1 cellular context compared by ENCODE assay signal in the genomic region with DNA sequence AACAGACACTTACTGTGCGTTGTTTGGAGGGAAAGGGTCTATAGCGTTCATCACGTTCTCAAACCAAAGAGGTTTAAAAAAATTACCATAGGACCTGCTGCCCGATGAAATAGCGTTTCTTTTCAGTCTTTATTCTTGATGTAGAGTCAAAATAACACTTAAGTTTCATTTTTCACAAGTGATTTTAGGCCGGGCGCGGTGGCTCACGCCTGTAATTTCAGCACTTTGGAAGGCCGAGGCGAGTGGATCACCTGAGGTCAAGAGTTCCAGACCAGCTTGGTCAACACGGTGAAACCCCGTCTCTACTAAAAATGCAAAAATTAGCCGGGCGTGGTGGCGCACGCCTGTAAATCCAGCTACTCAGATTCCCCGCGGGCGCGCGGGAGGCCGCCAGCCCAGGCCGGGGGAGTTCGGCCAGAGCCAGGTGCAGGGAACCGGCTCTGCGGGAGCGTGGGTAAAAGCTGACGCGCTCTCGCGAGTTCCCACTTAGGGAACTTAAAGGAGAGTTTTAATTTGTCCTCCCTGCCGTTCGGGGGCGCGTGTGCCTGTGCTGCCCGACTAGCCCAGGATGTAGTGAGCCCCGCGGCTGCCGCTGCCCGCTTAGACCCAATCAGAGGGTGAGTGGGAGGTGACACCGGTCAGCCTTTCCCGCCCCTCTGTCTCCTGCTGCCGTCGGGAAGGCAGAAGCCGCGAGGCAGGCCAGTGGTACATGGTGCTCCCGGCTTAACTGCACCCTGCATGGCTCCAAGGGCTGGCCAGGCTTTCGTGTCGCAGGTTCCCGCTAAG.
TF ChIP-seq lines count a peak whose summit lies in the region.

No MANE protein-coding gene starts in this region.

TF ChIP-seq in HepG2, 621 proteins besides CTCF, POLR2A, EP300 and RAD21 (continued from another document and continues in another):
- TF ChIP-seq, protein P1, sequence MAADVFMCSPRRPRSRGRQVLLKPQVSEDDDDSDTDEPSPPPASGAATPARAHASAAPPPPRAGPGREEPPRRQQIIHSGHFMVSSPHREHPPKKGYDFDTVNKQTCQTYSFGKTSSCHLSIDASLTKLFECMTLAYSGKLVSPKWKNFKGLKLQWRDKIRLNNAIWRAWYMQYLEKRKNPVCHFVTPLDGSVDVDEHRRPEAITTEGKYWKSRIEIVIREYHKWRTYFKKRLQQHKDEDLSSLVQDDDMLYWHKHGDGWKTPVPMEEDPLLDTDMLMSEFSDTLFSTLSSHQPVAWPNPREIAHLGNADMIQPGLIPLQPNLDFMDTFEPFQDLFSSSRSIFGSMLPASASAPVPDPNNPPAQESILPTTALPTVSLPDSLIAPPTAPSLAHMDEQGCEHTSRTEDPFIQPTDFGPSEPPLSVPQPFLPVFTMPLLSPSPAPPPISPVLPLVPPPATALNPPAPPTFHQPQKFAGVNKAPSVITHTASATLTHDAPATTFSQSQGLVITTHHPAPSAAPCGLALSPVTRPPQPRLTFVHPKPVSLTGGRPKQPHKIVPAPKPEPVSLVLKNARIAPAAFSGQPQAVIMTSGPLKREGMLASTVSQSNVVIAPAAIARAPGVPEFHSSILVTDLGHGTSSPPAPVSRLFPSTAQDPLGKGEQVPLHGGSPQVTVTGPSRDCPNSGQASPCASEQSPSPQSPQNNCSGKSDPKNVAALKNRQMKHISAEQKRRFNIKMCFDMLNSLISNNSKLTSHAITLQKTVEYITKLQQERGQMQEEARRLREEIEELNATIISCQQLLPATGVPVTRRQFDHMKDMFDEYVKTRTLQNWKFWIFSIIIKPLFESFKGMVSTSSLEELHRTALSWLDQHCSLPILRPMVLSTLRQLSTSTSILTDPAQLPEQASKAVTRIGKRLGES (CRISPR knock-in tag; IDR thresholded peaks at IDR 0.05; ENCODE audit: borderline replicate concordance): no peak
- TF ChIP-seq ZNF629 (CRISPR knock-in tag; conservative IDR thresholded peaks at IDR 0.05) (no peak), ZNF768 (CRISPR knock-in tag; IDR thresholded peaks at IDR 0.05) (peak; percentile 33; the same call in 1 of the 2 replicates), WIZ (CRISPR knock-in tag; IDR thresholded peaks at IDR 0.05) (no peak), CREB1 (IDR thresholded peaks at IDR 0.05) (no peak), CREB1 (CRISPR knock-in tag; IDR thresholded peaks at IDR 0.05) (no peak), SNRNP70 (IDR thresholded peaks at IDR 0.05; ENCODE audit: low read depth, low read length) (no peak), ZFAT (CRISPR knock-in tag; conservative IDR thresholded peaks at IDR 0.05) (no peak), RCOR2 (CRISPR knock-in tag; IDR thresholded peaks at IDR 0.05) (no peak), RBFOX2 (IDR thresholded peaks at IDR 0.05; ENCODE audit: low read depth, low read length) (0 out of 2 replicates have a peak, but pooled peaks have one; percentile 24), ZNF251 (CRISPR knock-in tag; IDR thresholded peaks at IDR 0.05) (no peak), SETDB1 (CRISPR knock-in tag; IDR thresholded peaks at IDR 0.05; ENCODE audit: borderline replicate concordance) (no peak), SRF (IDR thresholded peaks at IDR 0.05; ENCODE audit: low read depth, low read length) (no peak), YEATS2 (CRISPR knock-in tag; IDR thresholded peaks at IDR 0.05; ENCODE audit: borderline replicate concordance) (no peak), TRIM24 (CRISPR knock-in tag; IDR thresholded peaks at IDR 0.05) (no peak), ZNF703 (CRISPR knock-in tag; IDR thresholded peaks at IDR 0.05; ENCODE audit: borderline replicate concordance) (no peak), FOXM1 (CRISPR knock-in tag; IDR thresholded peaks at IDR 0.05) (no peak), SALL2 (CRISPR knock-in tag; IDR thresholded peaks at IDR 0.05) (no peak), NFE2L1 (CRISPR knock-in tag; IDR thresholded peaks at IDR 0.05; ENCODE audit: borderline replicate concordance) (no peak), ZNF878 (CRISPR knock-in tag; IDR thresholded peaks at IDR 0.05) (no peak), CBX1 (IDR thresholded peaks at IDR 0.05; ENCODE audit: low read depth) (no peak), ISL2 (CRISPR knock-in tag; IDR thresholded peaks at IDR 0.05) (no peak), MEIS2 (CRISPR knock-in tag; IDR thresholded peaks at IDR 0.05) (no peak)
- TF ChIP-seq, protein P2, sequence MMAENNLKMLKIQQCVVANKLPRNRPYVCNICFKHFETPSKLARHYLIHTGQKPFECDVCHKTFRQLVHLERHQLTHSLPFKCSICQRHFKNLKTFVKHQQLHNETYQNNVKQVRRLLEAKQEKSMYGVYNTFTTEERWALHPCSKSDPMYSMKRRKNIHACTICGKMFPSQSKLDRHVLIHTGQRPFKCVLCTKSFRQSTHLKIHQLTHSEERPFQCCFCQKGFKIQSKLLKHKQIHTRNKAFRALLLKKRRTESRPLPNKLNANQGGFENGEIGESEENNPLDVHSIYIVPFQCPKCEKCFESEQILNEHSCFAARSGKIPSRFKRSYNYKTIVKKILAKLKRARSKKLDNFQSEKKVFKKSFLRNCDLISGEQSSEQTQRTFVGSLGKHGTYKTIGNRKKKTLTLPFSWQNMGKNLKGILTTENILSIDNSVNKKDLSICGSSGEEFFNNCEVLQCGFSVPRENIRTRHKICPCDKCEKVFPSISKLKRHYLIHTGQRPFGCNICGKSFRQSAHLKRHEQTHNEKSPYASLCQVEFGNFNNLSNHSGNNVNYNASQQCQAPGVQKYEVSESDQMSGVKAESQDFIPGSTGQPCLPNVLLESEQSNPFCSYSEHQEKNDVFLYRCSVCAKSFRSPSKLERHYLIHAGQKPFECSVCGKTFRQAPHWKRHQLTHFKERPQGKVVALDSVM (CRISPR knock-in tag; IDR thresholded peaks at IDR 0.05): no peak
- TF ChIP-seq, protein P3, sequence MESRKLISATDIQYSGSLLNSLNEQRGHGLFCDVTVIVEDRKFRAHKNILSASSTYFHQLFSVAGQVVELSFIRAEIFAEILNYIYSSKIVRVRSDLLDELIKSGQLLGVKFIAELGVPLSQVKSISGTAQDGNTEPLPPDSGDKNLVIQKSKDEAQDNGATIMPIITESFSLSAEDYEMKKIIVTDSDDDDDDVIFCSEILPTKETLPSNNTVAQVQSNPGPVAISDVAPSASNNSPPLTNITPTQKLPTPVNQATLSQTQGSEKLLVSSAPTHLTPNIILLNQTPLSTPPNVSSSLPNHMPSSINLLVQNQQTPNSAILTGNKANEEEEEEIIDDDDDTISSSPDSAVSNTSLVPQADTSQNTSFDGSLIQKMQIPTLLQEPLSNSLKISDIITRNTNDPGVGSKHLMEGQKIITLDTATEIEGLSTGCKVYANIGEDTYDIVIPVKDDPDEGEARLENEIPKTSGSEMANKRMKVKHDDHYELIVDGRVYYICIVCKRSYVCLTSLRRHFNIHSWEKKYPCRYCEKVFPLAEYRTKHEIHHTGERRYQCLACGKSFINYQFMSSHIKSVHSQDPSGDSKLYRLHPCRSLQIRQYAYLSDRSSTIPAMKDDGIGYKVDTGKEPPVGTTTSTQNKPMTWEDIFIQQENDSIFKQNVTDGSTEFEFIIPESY (CRISPR knock-in tag; IDR thresholded peaks at IDR 0.05): peak; percentile 72
- TF ChIP-seq, protein P4, sequence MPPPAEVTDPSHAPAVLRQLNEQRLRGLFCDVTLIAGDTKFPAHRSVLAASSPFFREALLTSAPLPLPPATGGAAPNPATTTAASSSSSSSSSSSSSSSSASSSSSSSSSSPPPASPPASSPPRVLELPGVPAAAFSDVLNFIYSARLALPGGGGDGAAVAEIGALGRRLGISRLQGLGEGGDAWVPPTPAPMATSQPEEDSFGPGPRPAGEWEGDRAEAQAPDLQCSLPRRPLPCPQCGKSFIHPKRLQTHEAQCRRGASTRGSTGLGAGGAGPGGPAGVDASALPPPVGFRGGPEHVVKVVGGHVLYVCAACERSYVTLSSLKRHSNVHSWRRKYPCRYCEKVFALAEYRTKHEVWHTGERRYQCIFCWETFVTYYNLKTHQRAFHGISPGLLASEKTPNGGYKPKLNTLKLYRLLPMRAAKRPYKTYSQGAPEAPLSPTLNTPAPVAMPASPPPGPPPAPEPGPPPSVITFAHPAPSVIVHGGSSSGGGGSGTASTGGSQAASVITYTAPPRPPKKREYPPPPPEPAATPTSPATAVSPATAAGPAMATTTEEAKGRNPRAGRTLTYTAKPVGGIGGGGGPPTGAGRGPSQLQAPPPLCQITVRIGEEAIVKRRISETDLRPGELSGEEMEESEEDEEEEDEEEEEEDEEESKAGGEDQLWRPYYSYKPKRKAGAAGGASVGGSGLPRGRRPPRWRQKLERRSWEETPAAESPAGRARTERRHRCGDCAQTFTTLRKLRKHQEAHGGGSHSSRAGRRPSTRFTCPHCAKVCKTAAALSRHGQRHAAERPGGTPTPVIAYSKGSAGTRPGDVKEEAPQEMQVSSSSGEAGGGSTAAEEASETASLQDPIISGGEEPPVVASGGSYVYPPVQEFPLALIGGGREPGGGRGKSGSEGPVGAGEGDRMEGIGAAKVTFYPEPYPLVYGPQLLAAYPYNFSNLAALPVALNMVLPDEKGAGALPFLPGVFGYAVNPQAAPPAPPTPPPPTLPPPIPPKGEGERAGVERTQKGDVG (CRISPR knock-in tag; IDR thresholded peaks at IDR 0.05; ENCODE audit: borderline replicate concordance): peak; percentile 29; the same call in 1 of the 2 replicates
- TF ChIP-seq, protein P5, sequence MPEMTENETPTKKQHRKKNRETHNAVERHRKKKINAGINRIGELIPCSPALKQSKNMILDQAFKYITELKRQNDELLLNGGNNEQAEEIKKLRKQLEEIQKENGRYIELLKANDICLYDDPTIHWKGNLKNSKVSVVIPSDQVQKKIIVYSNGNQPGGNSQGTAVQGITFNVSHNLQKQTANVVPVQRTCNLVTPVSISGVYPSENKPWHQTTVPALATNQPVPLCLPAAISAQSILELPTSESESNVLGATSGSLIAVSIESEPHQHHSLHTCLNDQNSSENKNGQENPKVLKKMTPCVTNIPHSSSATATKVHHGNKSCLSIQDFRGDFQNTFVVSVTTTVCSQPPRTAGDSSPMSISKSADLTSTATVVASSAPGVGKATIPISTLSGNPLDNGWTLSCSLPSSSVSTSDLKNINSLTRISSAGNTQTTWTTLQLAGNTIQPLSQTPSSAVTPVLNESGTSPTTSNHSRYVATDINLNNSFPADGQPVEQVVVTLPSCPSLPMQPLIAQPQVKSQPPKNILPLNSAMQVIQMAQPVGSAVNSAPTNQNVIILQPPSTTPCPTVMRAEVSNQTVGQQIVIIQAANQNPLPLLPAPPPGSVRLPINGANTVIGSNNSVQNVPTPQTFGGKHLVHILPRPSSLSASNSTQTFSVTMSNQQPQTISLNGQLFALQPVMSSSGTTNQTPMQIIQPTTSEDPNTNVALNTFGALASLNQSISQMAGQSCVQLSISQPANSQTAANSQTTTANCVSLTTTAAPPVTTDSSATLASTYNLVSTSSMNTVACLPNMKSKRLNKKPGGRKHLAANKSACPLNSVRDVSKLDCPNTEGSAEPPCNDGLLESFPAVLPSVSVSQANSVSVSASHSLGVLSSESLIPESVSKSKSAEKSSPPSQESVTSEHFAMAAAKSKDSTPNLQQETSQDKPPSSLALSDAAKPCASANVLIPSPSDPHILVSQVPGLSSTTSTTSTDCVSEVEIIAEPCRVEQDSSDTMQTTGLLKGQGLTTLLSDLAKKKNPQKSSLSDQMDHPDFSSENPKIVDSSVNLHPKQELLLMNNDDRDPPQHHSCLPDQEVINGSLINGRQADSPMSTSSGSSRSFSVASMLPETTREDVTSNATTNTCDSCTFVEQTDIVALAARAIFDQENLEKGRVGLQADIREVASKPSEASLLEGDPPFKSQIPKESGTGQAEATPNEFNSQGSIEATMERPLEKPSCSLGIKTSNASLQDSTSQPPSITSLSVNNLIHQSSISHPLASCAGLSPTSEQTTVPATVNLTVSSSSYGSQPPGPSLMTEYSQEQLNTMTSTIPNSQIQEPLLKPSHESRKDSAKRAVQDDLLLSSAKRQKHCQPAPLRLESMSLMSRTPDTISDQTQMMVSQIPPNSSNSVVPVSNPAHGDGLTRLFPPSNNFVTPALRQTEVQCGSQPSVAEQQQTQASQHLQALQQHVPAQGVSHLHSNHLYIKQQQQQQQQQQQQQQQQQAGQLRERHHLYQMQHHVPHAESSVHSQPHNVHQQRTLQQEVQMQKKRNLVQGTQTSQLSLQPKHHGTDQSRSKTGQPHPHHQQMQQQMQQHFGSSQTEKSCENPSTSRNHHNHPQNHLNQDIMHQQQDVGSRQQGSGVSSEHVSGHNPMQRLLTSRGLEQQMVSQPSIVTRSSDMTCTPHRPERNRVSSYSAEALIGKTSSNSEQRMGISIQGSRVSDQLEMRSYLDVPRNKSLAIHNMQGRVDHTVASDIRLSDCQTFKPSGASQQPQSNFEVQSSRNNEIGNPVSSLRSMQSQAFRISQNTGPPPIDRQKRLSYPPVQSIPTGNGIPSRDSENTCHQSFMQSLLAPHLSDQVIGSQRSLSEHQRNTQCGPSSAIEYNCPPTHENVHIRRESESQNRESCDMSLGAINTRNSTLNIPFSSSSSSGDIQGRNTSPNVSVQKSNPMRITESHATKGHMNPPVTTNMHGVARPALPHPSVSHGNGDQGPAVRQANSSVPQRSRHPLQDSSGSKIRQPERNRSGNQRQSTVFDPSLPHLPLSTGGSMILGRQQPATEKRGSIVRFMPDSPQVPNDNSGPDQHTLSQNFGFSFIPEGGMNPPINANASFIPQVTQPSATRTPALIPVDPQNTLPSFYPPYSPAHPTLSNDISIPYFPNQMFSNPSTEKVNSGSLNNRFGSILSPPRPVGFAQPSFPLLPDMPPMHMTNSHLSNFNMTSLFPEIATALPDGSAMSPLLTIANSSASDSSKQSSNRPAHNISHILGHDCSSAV (CRISPR knock-in tag; IDR thresholded peaks at IDR 0.05; ENCODE audit: borderline replicate concordance): no peak
- TF ChIP-seq, protein P6, sequence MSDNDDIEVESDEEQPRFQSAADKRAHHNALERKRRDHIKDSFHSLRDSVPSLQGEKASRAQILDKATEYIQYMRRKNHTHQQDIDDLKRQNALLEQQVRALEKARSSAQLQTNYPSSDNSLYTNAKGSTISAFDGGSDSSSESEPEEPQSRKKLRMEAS (IDR thresholded peaks at IDR 0.05): no peak
